In the genomic region with DNA sequence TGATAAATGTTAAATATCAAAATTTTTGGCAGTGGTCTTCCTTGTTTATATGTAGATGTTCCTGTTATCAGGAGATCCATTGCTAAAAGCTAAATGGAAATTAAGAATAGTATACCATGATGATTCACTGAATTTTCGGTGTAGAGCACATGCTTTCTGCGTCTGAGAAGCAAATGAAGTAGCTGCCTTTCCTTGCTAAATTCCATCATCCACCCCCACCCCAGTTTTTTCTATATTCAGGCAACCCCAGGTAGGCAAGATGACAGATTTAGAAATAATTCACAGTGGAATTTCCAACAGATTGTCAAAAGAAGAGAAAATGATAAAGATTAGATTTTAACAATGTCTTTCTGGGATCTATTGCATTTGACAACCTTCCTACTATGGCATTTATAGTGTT, we compare ENCODE assay signal across 22 cellular contexts.
"Had no signal": no experiment of that assay in that cellular context is flagged by ENCODE, and none has a peak within 500 bp of the region (broad histone marks: within the 10 kb centered on the region; RNA-seq: fewer than 3 reads in every experiment).

No MANE protein-coding gene starts in this region.

- DNase-seq: stimulated activated CD4-positive, alpha-beta T cell treated with anti-CD3 and anti-CD28 coated beads, Interleukin-2, amount 100 ng/mL, for 48 hours; stimulated activated CD4-positive, alpha-beta T cell treated with anti-CD3 and anti-CD28 coated beads, Interleukin-4, amount 100 ng/mL, for 1 hour; stimulated activated CD4-positive, alpha-beta T cell treated with anti-CD3 and anti-CD28 coated beads, Interleukin-4, amount 100 ng/mL, for 24 hours; stimulated activated CD4-positive, alpha-beta T cell treated with anti-CD3 and anti-CD28 coated beads, Interleukin-4, amount 100 ng/mL, for 4 hours; stimulated activated CD8-positive, alpha-beta memory T cell treated with anti-CD3 and anti-CD28 coated beads, Interleukin-4, amount 100 ng/mL, for 48 hours; stimulated activated naive B cell treated with anti-CD40 and anti-IgM and Interleukin-4, amounts not matched to agents 10 μg/mL and 1 μg/mL and 100 μg/mL, for 72 hours; stimulated activated naive CD4-positive, alpha-beta T cell; stimulated activated naive CD4-positive, alpha-beta T cell treated with Interleukin-2 at 50 U/mL for 16 hours; stimulated activated naive CD8-positive, alpha-beta T cell treated with anti-CD3 and anti-CD28 coated beads, Interleukin-15, amount 100 ng/mL, for 72 hours; stimulated activated naive CD8-positive, alpha-beta T cell treated with anti-CD3 and anti-CD28 coated beads, Interleukin-15, Interleukin-2, amounts not matched to agents 100 U/mL and 50 U/mL, for 24 hours; stomach; substantia nigra; testis; thyroid gland; tibial artery; transverse colon; trophoblast cell; upper lobe of left lung; upper lobe of right lung; uterus had no signal

- ATAC-seq: stimulated activated effector memory CD8-positive, alpha-beta T cell treated with anti-CD3 and anti-CD28 coated beads, Interleukin-12 subunit alpha, Interleukin-12 subunit beta, amount 100 ng/mL, for 72 hours; stimulated activated memory B cell treated with anti-CD40 and anti-IgM and Interleukin-4, amounts not matched to agents 10 μg/mL and 1 μg/mL and 100 μg/mL, for 72 hours; stimulated activated naive B cell treated with anti-CD40 and anti-IgM and Interleukin-4, amounts not matched to agents 10 μg/mL and 1 μg/mL and 100 μg/mL, for 72 hours; stimulated activated naive CD8-positive, alpha-beta T cell treated with anti-CD3 and anti-CD28 coated beads, Interleukin-15, amount 100 ng/mL, for 72 hours; stimulated activated naive CD8-positive, alpha-beta T cell treated with anti-CD3 and anti-CD28 coated beads, Interleukin-15, Interleukin-2, amounts not matched to agents 100 U/mL and 50 U/mL, for 24 hours; upper lobe of right lung had no signal
